ENCODE assay signal across 16 cellular contexts in the genomic region with DNA sequence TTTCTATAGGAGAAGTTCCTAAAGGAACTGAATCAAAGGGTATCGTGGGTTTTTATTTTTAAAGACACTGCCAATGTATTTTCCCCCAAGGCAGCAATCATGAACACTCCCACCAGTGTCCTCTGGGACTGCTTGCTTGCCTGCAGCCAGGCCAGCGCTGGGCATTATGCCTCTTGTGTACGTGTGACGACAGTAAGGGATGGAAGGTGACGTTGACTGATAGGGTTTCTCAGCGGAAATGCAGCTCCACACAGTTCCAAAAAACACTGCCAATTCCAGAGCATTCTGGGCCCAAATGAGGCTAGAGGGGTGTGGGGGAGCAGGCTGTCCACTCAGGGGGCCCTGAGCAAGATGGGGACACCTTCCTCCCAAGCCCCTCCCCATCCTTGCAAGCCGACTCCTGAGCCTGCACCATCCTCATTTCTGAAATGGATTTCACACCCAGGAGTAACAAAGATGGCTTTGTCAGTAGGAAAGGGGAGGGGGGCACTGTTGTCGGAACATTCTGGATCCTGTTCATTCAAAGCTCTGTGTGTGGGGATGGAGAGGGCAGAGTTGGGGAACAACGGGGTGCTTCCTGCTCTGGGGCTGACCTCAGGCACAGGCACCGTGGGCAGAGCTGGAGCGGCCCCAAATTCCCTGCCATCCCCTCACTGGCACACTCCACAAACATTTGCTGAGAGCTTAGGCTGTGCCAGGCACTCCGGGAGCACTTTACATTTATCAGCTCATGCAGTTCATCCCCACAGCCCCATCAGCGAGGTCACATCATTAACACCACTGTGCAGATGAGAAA. TPM values are rescaled to one million over a fixed set of nuclear protein-coding genes. Genes with fewer than 3 reads are reported as not detected.
DNase-seq lines count a peak whose midpoint lies in the region; ATAC-seq, FAIRE-seq and TF ChIP-seq lines count a peak whose summit lies in the region.
"Had no signal": no experiment of that assay in that cellular context is flagged by ENCODE, and none has a peak within 500 bp of the region (broad histone marks: within the 10 kb centered on the region; RNA-seq: fewer than 3 reads in every experiment).

No MANE protein-coding gene starts in this region.

- peaks cover 10% of the 10 kb centered on the region for H3K4me1 Mint-ChIP-seq in brain
- H3K4me1 Mint-ChIP-seq: mesothelial cell of epicardium had no signal

- H3K27me3 Mint-ChIP-seq in brain = peaks cover 3% of the 10 kb centered on the region

- H3K36me3 ChIP-seq in right atrium auricular region (no peaks in the 10 kb centered on the region), small intestine (ENCODE audit: control insufficient read depth in 2 of 2, insufficient read depth in 2 of 2, low read length in 2 of 2) (no peaks in the 10 kb centered on the region)

- ATAC-seq in GM18870 (IDR thresholded peaks at IDR 0.05; ENCODE audit: unreplicated experiment) (no peak), GM21717 (IDR thresholded peaks at IDR 0.05; ENCODE audit: unreplicated experiment) (no peak)

- no peaks in the 10 kb centered on the region for H3K27me3 ChIP-seq in right atrium auricular region
- no peaks in the 10 kb centered on the region for H3K27me3 ChIP-seq in small intestine (ENCODE audit: control insufficient read depth in 2 of 2, insufficient read depth in 2 of 2, low read length in 2 of 2)

- no peaks in the 10 kb centered on the region for H3K9me3 ChIP-seq in right atrium auricular region
- H3K9me3 ChIP-seq in small intestine (ENCODE audit: control insufficient read depth, low read depth) = no peaks in the 10 kb centered on the region

- H3K4me3 Mint-ChIP-seq in brain = no peak overlapping the region
- H3K4me3 Mint-ChIP-seq: mesothelial cell of epicardium had no signal

- DNase-seq in DMS53 (lab: John Stamatoyannopoulos, UW) (peak; percentile 8), DMS53 treated with DMSO at 0.1 percent for 48 hours (lab: John Stamatoyannopoulos, UW; ENCODE audit: unreplicated experiment) (no peak), right atrium auricular region (ENCODE audit: low spot score) (no peak), substantia nigra (lab: John Stamatoyannopoulos, UW) (peak in 41 of 49 donors; percentile 34 to 82 (median 60)), small intestine (no peak)
- DNase-seq: activated CD4-positive, alpha-beta T cell treated with anti-CD3 and anti-CD28 coated beads, Interleukin-2, amount 50 U/mL, for 48 hours; Kasumi-1; NCI-H1417 treated with DMSO at 0.1 percent for 48 hours; NCI-H510A treated with DMSO at 0.1 percent for 48 hours had no signal

- H3K27ac ChIP-seq in right atrium auricular region (peak overlapping the region; percentile 72 to 73), substantia nigra (ENCODE audit: low read depth, low read length, poor library complexity, severe bottlenecking) (peak overlapping the region; percentile 90), small intestine (ENCODE audit: low read depth in 1 of 2, low read length in 1 of 2) (no peak overlapping the region)
- H3K27ac ChIP-seq: 22Rv1, parathyroid adenoma had no signal

- H3K4me3 ChIP-seq in right atrium auricular region = peak overlapping the region in 1 of 2 donors; percentile 4
- no peak overlapping the region for H3K4me3 ChIP-seq in small intestine (ENCODE audit: low read depth in 1 of 2, low read length in 2 of 2)

- TF ChIP-seq CTCF in brain (conservative IDR thresholded peaks at IDR 0.05) (no peak), right atrium auricular region (IDR thresholded peaks at IDR 0.05) (no peak)

- peaks cover 12 to 47% (median 30%) of the 10 kb centered on the region in 5 experiments for H3K9me3 Mint-ChIP-seq in brain

- peaks cover 40% of the 10 kb centered on the region for H3K36me3 Mint-ChIP-seq in brain

- 76 to 88% (median 78%) methylated on average over 13 of the region's 13 CpGs for WGBS in small intestine, 3 donors

- H3K27ac Mint-ChIP-seq in brain = peak overlapping the region; percentile 25 to 89 (median 78)
- H3K27ac Mint-ChIP-seq: activated T-helper 2 cell treated with anti-CD3 and anti-CD28 coated beads, Interferon-gamma antibody, Interleukin-2, Interleukin-4, amounts not matched to agents 10 μg/mL and 5 μg/mL and 100 μg/mL, durations not matched to agents 14 hours and 24 hours and 36 hours; mesothelial cell of epicardium had no signal

- peaks cover 0 to 33% of the 10 kb centered on the region in 2 donors for H3K4me1 ChIP-seq in right atrium auricular region
- no peaks in the 10 kb centered on the region for H3K4me1 ChIP-seq in small intestine (ENCODE audit: control insufficient read depth in 2 of 2, insufficient read depth in 1 of 2, low read depth in 1 of 2, low read length in 1 of 2)
- H3K4me1 ChIP-seq: parathyroid adenoma had no signal

- no peak for FAIRE-seq in small intestine (lab: Jason Lieb, UNC)

RNA-seq across cellular contexts. Expression of a gene that starts 20.0 kb away (rescaled TPM):
- 64.3 TPM for polyA plus RNA-seq in brain (ENCODE audit: insufficient read depth, low read depth, low replicate concordance)
- 10 to 100 TPM; 11.5 to 21.7 TPM for total RNA-seq in right atrium auricular region
- 1 to 10 TPM; 1.8 to 8.3 (median 7.6) TPM for polyA plus RNA-seq in small intestine

Comparison
In these comparisons a context has a peak if more than half of its experiments do, and no peak if none do; other contexts are left out.
1. DNase-seq: peak in DMS53 (single experiment) and substantia nigra (41 of 49); none in DMS53 treated with DMSO at 0.1 percent for 48 hours (single experiment), right atrium auricular region (single experiment) and small intestine (single experiment).
2. H3K27ac ChIP-seq: peak in right atrium auricular region (2 of 2) and substantia nigra (single experiment); none in small intestine (0 of 2).